ENCODE assay signal across 15 cellular contexts in genomic region chr11:78318321-78318720, GRCh38.
DNase-seq lines count a peak whose midpoint lies in the region; ATAC-seq, FAIRE-seq and TF ChIP-seq lines count a peak whose summit lies in the region.
"Had no signal": no experiment of that assay in that cellular context is flagged by ENCODE, and none has a peak within 500 bp of the region (broad histone marks: within the 10 kb centered on the region; RNA-seq: fewer than 3 reads in every experiment).

No MANE protein-coding gene starts in this region.

- peaks cover 0 to 3% (median 0%) of the 10 kb centered on the region in 7 donors for H3K9me3 Mint-ChIP-seq in CD14-positive monocyte
- H3K9me3 Mint-ChIP-seq in osteocyte (ENCODE audit: unreplicated experiment) = no peaks in the 10 kb centered on the region
- no peaks in the 10 kb centered on the region for H3K9me3 Mint-ChIP-seq in CD4-positive, alpha-beta memory T cell
- H3K9me3 Mint-ChIP-seq: T-cell had no signal

- H3K4me3 ChIP-seq in fibroblast of pulmonary artery (replicated peaks; ENCODE audit: low read depth, low read length) = no peak overlapping the region
- H3K4me3 ChIP-seq in CD4-positive, alpha-beta memory T cell (ENCODE audit: low read length in 2 of 2) = no peak overlapping the region

- H3K4me1 Mint-ChIP-seq in CD14-positive monocyte (peaks cover 68% of the 10 kb centered on the region), osteocyte (ENCODE audit: unreplicated experiment) (peaks cover 24% of the 10 kb centered on the region)
- H3K4me1 Mint-ChIP-seq in CD4-positive, alpha-beta memory T cell = no peaks in the 10 kb centered on the region

- TF ChIP-seq CTCF in CD14-positive monocyte (IDR thresholded peaks at IDR 0.05) (no peak), fibroblast of pulmonary artery (IDR thresholded peaks at IDR 0.05; ENCODE audit: low read length, missing control alignments) (no peak), osteocyte (IDR thresholded peaks at IDR 0.05) (no peak)

- FAIRE-seq in GM12892 (lab: Jason Lieb, UNC) = no peak

- no peaks in the 10 kb centered on the region for H3K27me3 ChIP-seq in CD4-positive, alpha-beta memory T cell (ENCODE audit: insufficient read depth, low read length)

- peaks cover 20 to 32% of the 10 kb centered on the region in 2 donors for H3K36me3 Mint-ChIP-seq in CD14-positive monocyte
- H3K36me3 Mint-ChIP-seq in osteocyte (ENCODE audit: unreplicated experiment) = no peaks in the 10 kb centered on the region
- H3K36me3 Mint-ChIP-seq in CD4-positive, alpha-beta memory T cell = no peaks in the 10 kb centered on the region
- H3K36me3 Mint-ChIP-seq: T-cell had no signal

- intact Hi-C loops in CD14-positive monocyte (cut with micrococcal nuclease) = no loop called here
- intact Hi-C loops in CD4-positive, alpha-beta memory T cell (cut with micrococcal nuclease) = no loop called here

- CTCF ChIA-PET in CD4-positive, alpha-beta memory T cell (lab: Charles Lee; ENCODE audit: partially characterized antibody) = no interaction called here

- no peak for TF ChIP-seq POLR2A in GM12892 (IDR thresholded peaks at IDR 0.05; ENCODE audit: low read depth, low read length)

- no peak for DNase-seq in CD14-positive monocyte (ENCODE audit: low spot score)
- peak; percentile 26 for DNase-seq in fibroblast of pulmonary artery (ENCODE audit: low read depth)
- DNase-seq in osteocyte (ENCODE audit: extremely low spot score, unreplicated experiment) = no peak
- DNase-seq in NCI-H1048 (lab: John Stamatoyannopoulos, UW) = no peak
- DNase-seq in GM12892 (ENCODE audit: insufficient read length) = no peak
- no peak for DNase-seq in hippocampal formation (lab: John Stamatoyannopoulos, UW)
- no peak for DNase-seq in CD4-positive, alpha-beta memory T cell
- DNase-seq: activated CD4-positive, alpha-beta T cell treated with anti-CD3 and anti-CD28 coated beads, Interleukin-2, amount 10 ng/mL, durations not matched to agents 7 days and 5 days; activated effector memory CD4-positive, alpha-beta T cell treated with Interleukin-2 at 50 U/mL for 16 hours; NCI-H2171 treated with DMSO at 0.1 percent for 48 hours; OCI-M1; T-cell had no signal

- peak; percentile 42 for ATAC-seq in SK-N-SH treated with all-trans-retinoic acid at 6 μM for 48 hours
- ATAC-seq: HCT116, T-cell had no signal

- no peak overlapping the region for H3K4me3 Mint-ChIP-seq in CD14-positive monocyte
- H3K4me3 Mint-ChIP-seq in osteocyte (ENCODE audit: unreplicated experiment) = no peak overlapping the region
- no peak overlapping the region for H3K4me3 Mint-ChIP-seq in CD4-positive, alpha-beta memory T cell
- H3K4me3 Mint-ChIP-seq: activated CD4-positive, alpha-beta T cell treated with anti-CD3 and anti-CD28 coated beads, Interleukin-2, amount 10 ng/mL, durations not matched to agents 7 days and 5 days; T-cell had no signal

- no peaks in the 10 kb centered on the region for H3K36me3 ChIP-seq in CD4-positive, alpha-beta memory T cell (ENCODE audit: insufficient read depth, low read length)

- H3K9me3 ChIP-seq in CD4-positive, alpha-beta memory T cell (ENCODE audit: control insufficient read depth in 1 of 2, low read length in 2 of 2) = no peaks in the 10 kb centered on the region

- POLR2A ChIA-PET in CD4-positive, alpha-beta memory T cell (lab: Charles Lee; ENCODE audit: partially characterized antibody) = no interaction called here

- H3K27me3 Mint-ChIP-seq in CD14-positive monocyte (ENCODE audit: low read depth in 3 of 3) (no peaks in the 10 kb centered on the region), osteocyte (ENCODE audit: unreplicated experiment) (no peaks in the 10 kb centered on the region)
- H3K27me3 Mint-ChIP-seq in CD4-positive, alpha-beta memory T cell = no peaks in the 10 kb centered on the region
- H3K27me3 Mint-ChIP-seq: activated CD4-positive, alpha-beta T cell treated with anti-CD3 and anti-CD28 coated beads, Interleukin-2, amount 10 ng/mL, durations not matched to agents 7 days and 5 days; T-cell had no signal

- peak overlapping the region in 5 of 7 donors; percentile 2 to 77 (median 40) for H3K27ac Mint-ChIP-seq in CD14-positive monocyte
- peak overlapping the region; percentile 29 for H3K27ac Mint-ChIP-seq in osteocyte (ENCODE audit: unreplicated experiment)
- H3K27ac Mint-ChIP-seq in CD4-positive, alpha-beta memory T cell = no peak overlapping the region
- H3K27ac Mint-ChIP-seq: activated CD4-positive, alpha-beta T cell treated with anti-CD3 and anti-CD28 coated beads, Interleukin-2, amount 10 ng/mL, durations not matched to agents 7 days and 5 days had no signal

- H3K27ac ChIP-seq in CD4-positive, alpha-beta memory T cell (ENCODE audit: low read depth, low read length) = no peak overlapping the region
- H3K27ac ChIP-seq: HL-60 had no signal

- H3K4me1 ChIP-seq in CD4-positive, alpha-beta memory T cell (ENCODE audit: insufficient read depth, low read length) = no peaks in the 10 kb centered on the region

TF ChIP-seq in SK-N-SH treated with all-trans-retinoic acid at 6 μM for 48 hours, 23 proteins besides CTCF, POLR2A, EP300 and RAD21:
- TF ChIP-seq PPARA (CRISPR knock-in tag; IDR thresholded peaks at IDR 0.05; ENCODE audit: borderline replicate concordance) (no peak), ZFP30 (CRISPR knock-in tag; IDR thresholded peaks at IDR 0.05) (no peak), CSRNP3 (CRISPR knock-in tag; IDR thresholded peaks at IDR 0.05) (no peak), ZNF565 (CRISPR knock-in tag; conservative IDR thresholded peaks at IDR 0.05; ENCODE audit: low read depth) (no peak), RARB (CRISPR knock-in tag; IDR thresholded peaks at IDR 0.05) (no peak), ISL1 (CRISPR knock-in tag; IDR thresholded peaks at IDR 0.05) (no peak), ZFP3 (CRISPR knock-in tag; IDR thresholded peaks at IDR 0.05) (no peak), ZC3H10 (CRISPR knock-in tag; IDR thresholded peaks at IDR 0.05) (no peak), OSR1 (CRISPR knock-in tag; IDR thresholded peaks at IDR 0.05) (no peak), TSHZ2 (CRISPR knock-in tag; IDR thresholded peaks at IDR 0.05) (no peak), BACH2 (CRISPR knock-in tag; IDR thresholded peaks at IDR 0.05; ENCODE audit: borderline replicate concordance) (no peak), TOX (CRISPR knock-in tag; IDR thresholded peaks at IDR 0.05; ENCODE audit: borderline replicate concordance) (no peak), ARNTL (CRISPR knock-in tag; IDR thresholded peaks at IDR 0.05; ENCODE audit: borderline replicate concordance, low read depth) (no peak), TCF4 (CRISPR knock-in tag; IDR thresholded peaks at IDR 0.05; ENCODE audit: borderline replicate concordance) (no peak), CSDC2 (CRISPR knock-in tag; IDR thresholded peaks at IDR 0.05) (no peak), ZNF70 (CRISPR knock-in tag; IDR thresholded peaks at IDR 0.05) (no peak), ZNF8 (CRISPR knock-in tag; IDR thresholded peaks at IDR 0.05) (no peak)

Comparison
In these comparisons a context has a peak if more than half of its experiments do, and no peak if none do; other contexts are left out.
1. H3K27ac Mint-ChIP-seq: peak in CD14-positive monocyte (5 of 7) and osteocyte (single experiment); none in CD4-positive, alpha-beta memory T cell (0 of 7).